ENCODE assay signal across 26 cellular contexts in genomic region chr16:80896778-80897177, GRCh38.
A peak's percentile ranks its signal among the peaks of the same experiment; 100 is the strongest.
DNase-seq lines count a peak whose midpoint lies in the region; ATAC-seq, FAIRE-seq and TF ChIP-seq lines count a peak whose summit lies in the region.
"Had no signal": no experiment of that assay in that cellular context is flagged by ENCODE, and none has a peak within 500 bp of the region (broad histone marks: within the 10 kb centered on the region; RNA-seq: fewer than 3 reads in every experiment).

No MANE protein-coding gene starts in this region.

- BruUV-seq in HepG2 (replicated peaks; lab: Mats Ljungman, UMichigan) = no TSS peak

- intact Hi-C loops in HepG2 (cut with micrococcal nuclease; ENCODE audit: unreplicated experiment) (no loop called here), right lobe of liver (cut with DNase I) (no loop called here), vagina (cut with DNase I) (no loop called here)

- no peaks in the 10 kb centered on the region for H4K20me1 ChIP-seq in HepG2 (ENCODE audit: insufficient read depth, low read length)
- H4K20me1 ChIP-seq: BLaER1 treated with 17β-estradiol and CSF1 and Interleukin-3, amounts not matched to agents 10 nM and 100 nM had no signal

- no peak for DNase-seq in HepG2 (ENCODE audit: low spot score)
- no peak for DNase-seq in right lobe of liver
- DNase-seq in epithelial cell of esophagus (ENCODE audit: low read depth) = peak; percentile 38
- peak; percentile 5 for DNase-seq in myocyte (ENCODE audit: low read depth)
- peak; percentile 49 to 79 for DNase-seq in vagina (ENCODE audit: extremely low spot score in 2 of 2)
- DNase-seq in NCI-H1105 treated with DMSO at 0.1 percent for 48 hours (lab: John Stamatoyannopoulos, UW) = no peak
- DNase-seq in HuH-7.5 (ENCODE audit: low spot score) = no peak
- DNase-seq: AML-193; CD4-positive, alpha-beta memory T cell; COR-L47; GM23248; H7; NCI-H1092; NCI-H1436; NCI-H187; NCI-H2081 treated with DMSO at 0.1 percent for 48 hours; NCI-H2171 treated with DMSO at 0.1 percent for 48 hours; NCI-H345; NCI-H510A treated with DMSO at 0.1 percent for 48 hours; RPMI8226; SHP77 had no signal

- H3K36me3 ChIP-seq in HepG2 (replicated peaks in 1 of 2; ENCODE audit: control insufficient read depth in 1 of 2, insufficient read depth in 2 of 2, low read length in 2 of 2) = no peaks in the 10 kb centered on the region
- H3K36me3 ChIP-seq in right lobe of liver = no peaks in the 10 kb centered on the region
- no peaks in the 10 kb centered on the region for H3K36me3 ChIP-seq in vagina
- H3K36me3 ChIP-seq: BLaER1 treated with 17β-estradiol and CSF1 and Interleukin-3, amounts not matched to agents 10 nM and 100 nM had no signal

- no peak overlapping the region for H3K4me2 ChIP-seq in HepG2 (ENCODE audit: low read depth, low read length)
- H3K4me2 ChIP-seq: A549; BLaER1 treated with 17β-estradiol and CSF1 and Interleukin-3, amounts not matched to agents 10 nM and 100 nM had no signal

- H3K4me1 ChIP-seq in HepG2 (ENCODE audit: insufficient read depth, low read length) (peaks cover 21% of the 10 kb centered on the region), right lobe of liver (no peaks in the 10 kb centered on the region), vagina (peaks cover 11% of the 10 kb centered on the region)
- H3K4me1 ChIP-seq: A549 had no signal

- H3K4me3 ChIP-seq in HepG2 (replicated peaks in 1 of 3; ENCODE audit: insufficient read depth in 1 of 3, low read depth in 2 of 3, low read length in 3 of 3) (no peak overlapping the region), right lobe of liver (no peak overlapping the region), epithelial cell of esophagus (ENCODE audit: low read length) (no peak overlapping the region), vagina (no peak overlapping the region)
- H3K4me3 ChIP-seq: A549; BLaER1 treated with 17β-estradiol and CSF1 and Interleukin-3, amounts not matched to agents 10 nM and 100 nM; GM23248 had no signal

- no peak for ATAC-seq in HepG2
- no peak for ATAC-seq in right lobe of liver
- no peak for ATAC-seq in HG02840 (IDR thresholded peaks at IDR 0.05; ENCODE audit: low FRiP score, unreplicated experiment)
- ATAC-seq: A549 had no signal

- TF ChIP-seq POLR2A in HepG2 (IDR thresholded peaks at IDR 0.05; ENCODE audit: insufficient read depth in 1 of 2, low read depth in 2 of 2, low read length in 2 of 2) (no peak), right lobe of liver (IDR thresholded peaks at IDR 0.05) (no peak), vagina (IDR thresholded peaks at IDR 0.05) (no peak)

- TF ChIP-seq CTCF in HepG2 (CRISPR knock-in tag; IDR thresholded peaks at IDR 0.05) (no peak), right lobe of liver (IDR thresholded peaks at IDR 0.05) (no peak), epithelial cell of esophagus (IDR thresholded peaks at IDR 0.05; ENCODE audit: insufficient read depth, low read depth, low read length, missing control alignments) (no peak), vagina (IDR thresholded peaks at IDR 0.05) (no peak)

- no peak overlapping the region for H2AFZ ChIP-seq in HepG2 (ENCODE audit: low read length)
- H2AFZ ChIP-seq: GM23248 had no signal

- 41% methylated on average over 5 of the region's 5 CpGs for WGBS in HepG2 (ENCODE audit: low lambda C conversion rate)
- no CpG with 5 or more reads among the region's 5 CpGs for WGBS in right lobe of liver (ENCODE audit: insufficient coverage, low coverage, low lambda C conversion rate, missing lambda C conversion rate)

- H3K27me3 ChIP-seq in HepG2 (ENCODE audit: control insufficient read depth in 1 of 2, insufficient read depth in 2 of 2, low read length in 2 of 2) = no peaks in the 10 kb centered on the region
- H3K27me3 ChIP-seq in right lobe of liver = no peaks in the 10 kb centered on the region
- H3K27me3 ChIP-seq in vagina = no peaks in the 10 kb centered on the region
- H3K27me3 ChIP-seq: BLaER1 treated with 17β-estradiol and CSF1 and Interleukin-3, amounts not matched to agents 10 nM and 100 nM had no signal

- CTCF ChIA-PET in HepG2 (lab: Yijun Ruan, JAX; ENCODE audit: low intra/inter-chr PET ratio, low total read pairs) = no interaction called here

- H3K27ac ChIP-seq in HepG2 (ENCODE audit: extremely low read length, insufficient read depth, low read length) (no peak overlapping the region), right lobe of liver (no peak overlapping the region), vagina (no peak overlapping the region)
- H3K27ac ChIP-seq: A549; BLaER1 treated with 17β-estradiol and CSF1 and Interleukin-3, amounts not matched to agents 10 nM and 100 nM; GM23248 had no signal

- in situ Hi-C loops in HepG2 (cut with HindIII; ENCODE audit: extremely low pct_ligation_motif_present, low pct_unique_long_range_greater_than_20kb) = no loop called here

- POLR2A ChIA-PET in HepG2 (lab: Yijun Ruan, JAX) = no interaction called here

- no peaks in the 10 kb centered on the region for H3K9me3 ChIP-seq in HepG2 (ENCODE audit: low read length)
- no peaks in the 10 kb centered on the region for H3K9me3 ChIP-seq in right lobe of liver
- H3K9me3 ChIP-seq in vagina = no peaks in the 10 kb centered on the region
- H3K9me3 ChIP-seq: A549 had no signal

- H3K79me2 ChIP-seq in HepG2 (ENCODE audit: insufficient read depth, low read length) = no peaks in the 10 kb centered on the region

- no peak for TF ChIP-seq RAD21 in HepG2 (CRISPR knock-in tag; IDR thresholded peaks at IDR 0.05)

- TF ChIP-seq EP300 in HepG2 (IDR thresholded peaks at IDR 0.05; ENCODE audit: low read depth in 2 of 2, low read length in 2 of 2) (no peak), HepG2 (CRISPR knock-in tag; IDR thresholded peaks at IDR 0.05; ENCODE audit: borderline replicate concordance) (no peak)

- no peak for FAIRE-seq in HepG2 (lab: Jason Lieb, UNC)
- FAIRE-seq: A549, G401.6, HTR-8/SVneo had no signal

- no peak overlapping the region for H3K9ac ChIP-seq in HepG2 (ENCODE audit: insufficient read depth, low read depth, low read length)
- H3K9ac ChIP-seq: BLaER1 treated with 17β-estradiol and CSF1 and Interleukin-3, amounts not matched to agents 10 nM and 100 nM; GM23248 had no signal

TF ChIP-seq in HepG2, 621 proteins besides CTCF, POLR2A, EP300 and RAD21:
- TF ChIP-seq HBP1 (CRISPR knock-in tag; IDR thresholded peaks at IDR 0.05; ENCODE audit: low read depth) = no peak
- TF ChIP-seq MNT (IDR thresholded peaks at IDR 0.05) = peak; percentile 87
TF ChIP-seq in HepG2: peak in this region for 1.

Comparison
In these comparisons a context has a peak if more than half of its experiments do, and no peak if none do; other contexts are left out.
1. DNase-seq: peak in epithelial cell of esophagus (single experiment), myocyte (single experiment) and vagina (2 of 2); none in HepG2 (single experiment), right lobe of liver (0 of 3), NCI-H1105 treated with DMSO at 0.1 percent for 48 hours (single experiment) and HuH-7.5 (single experiment).